In the genomic region with DNA sequence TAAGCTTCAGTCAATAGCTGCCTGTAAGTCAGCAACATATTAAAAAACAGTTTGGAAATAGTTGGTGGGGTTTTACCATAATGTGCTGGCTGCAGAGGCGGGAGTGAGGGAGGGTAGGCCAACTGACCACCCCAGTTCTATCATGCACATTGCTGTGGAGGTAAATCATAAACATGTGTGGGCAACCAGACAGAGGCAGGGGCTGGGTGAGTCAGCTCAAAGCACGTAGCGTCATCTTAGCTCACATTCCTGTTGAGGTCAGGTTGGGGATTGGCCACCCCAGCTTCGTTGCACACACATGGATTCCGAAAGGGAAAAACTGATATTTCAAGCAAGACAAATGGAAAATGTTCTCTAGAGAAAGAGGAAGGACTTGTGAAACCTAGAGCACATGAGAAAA, we compare ENCODE assay signal across 16 cellular contexts. TPM values are rescaled to one million over a fixed set of nuclear protein-coding genes. Genes with fewer than 3 reads are reported as not detected.
A peak's percentile ranks its signal among the peaks of the same experiment; 100 is the strongest.
DNase-seq lines count a peak whose midpoint lies in the region; ATAC-seq and TF ChIP-seq lines count a peak whose summit lies in the region.
"Had no signal": no experiment of that assay in that cellular context is flagged by ENCODE, and none has a peak within 500 bp of the region (broad histone marks: within the 10 kb centered on the region; RNA-seq: fewer than 3 reads in every experiment).

No MANE protein-coding gene starts in this region.

- CTCF ChIA-PET in A673 (lab: Charles Lee) = no interaction called here

- H3K9me3 Mint-ChIP-seq in activated naive CD4-positive, alpha-beta T cell treated with anti-CD3 and anti-CD28 coated beads, Interleukin-2, amount 50 U/mL, for 24 hours = no peaks in the 10 kb centered on the region

- BruUV-seq in A673 (replicated peaks; lab: Mats Ljungman, UMichigan) = no TSS peak

- no peaks in the 10 kb centered on the region for H3K9me2 ChIP-seq in hepatocyte (replicated peaks; ENCODE audit: insufficient read depth)

- no peak overlapping the region for H2AFZ ChIP-seq in hepatocyte

- H3K36me3 ChIP-seq in hepatocyte (replicated peaks; ENCODE audit: insufficient read depth, low read depth) (no peaks in the 10 kb centered on the region), uterus (no peaks in the 10 kb centered on the region), stomach (peaks cover 4 to 40% (median 29%) of the 10 kb centered on the region in 4 donors), A673 (ENCODE audit: insufficient read depth, low read length, poor library complexity, severe bottlenecking) (no peaks in the 10 kb centered on the region)
- H3K36me3 ChIP-seq: HAP-1 had no signal

- H3K4me3 ChIP-seq in hepatocyte (no peak overlapping the region), uterus (no peak overlapping the region), stomach (no peak overlapping the region), A673 (ENCODE audit: low read depth, low read length, poor library complexity, severe bottlenecking) (no peak overlapping the region)
- H3K4me3 ChIP-seq: HAP-1, heart right ventricle had no signal

- H3K4me1 ChIP-seq in hepatocyte (ENCODE audit: insufficient read depth) = peaks cover 4% of the 10 kb centered on the region
- no peaks in the 10 kb centered on the region for H3K4me1 ChIP-seq in uterus
- H3K4me1 ChIP-seq in stomach = no peaks in the 10 kb centered on the region
- H3K4me1 ChIP-seq in A673 (ENCODE audit: insufficient read depth, low read length, poor library complexity, severe bottlenecking) = no peaks in the 10 kb centered on the region
- H3K4me1 ChIP-seq: heart right ventricle had no signal

- no peak overlapping the region for H3K4me3 Mint-ChIP-seq in activated naive CD4-positive, alpha-beta T cell treated with anti-CD3 and anti-CD28 coated beads, Interleukin-2, amount 50 U/mL, for 24 hours
- H3K4me3 Mint-ChIP-seq: stimulated activated naive B cell treated with anti-CD40 and anti-IgM and Interleukin-4, amounts not matched to agents 10 μg/mL and 1 μg/mL and 100 μg/mL, for 72 hours had no signal

- POLR2A ChIA-PET in A673 (lab: Charles Lee; ENCODE audit: low non-redundant PET) = no interaction called here

- no peak overlapping the region for H3K4me2 ChIP-seq in hepatocyte

- no peaks in the 10 kb centered on the region for H4K20me1 ChIP-seq in hepatocyte (ENCODE audit: insufficient read depth, poor library complexity, severe bottlenecking)

- no peak for TF ChIP-seq EP300 in stomach (IDR thresholded peaks at IDR 0.05)

- WGBS in hepatocyte (ENCODE audit: low lambda C conversion rate, missing lambda C conversion rate) = 51% methylated on average over 5 of the region's 5 CpGs
- 73 to 84% (median 81%) methylated on average over 5 of the region's 5 CpGs for WGBS in stomach, 5 donors

- intact Hi-C loops in uterus (cut with DNase I; ENCODE audit: low total_unique reads) (no loop called here), stomach (cut with DNase I; ENCODE audit: low total_unique reads) (no loop called here), A673 (cut with micrococcal nuclease; ENCODE audit: unreplicated experiment) (no loop called here)

- TF ChIP-seq CTCF in hepatocyte (IDR thresholded peaks at IDR 0.05; ENCODE audit: poor library complexity) (no peak), uterus (IDR thresholded peaks at IDR 0.05) (no peak), stomach (IDR thresholded peaks at IDR 0.05) (no peak), A673 (conservative IDR thresholded peaks at IDR 0.05; ENCODE audit: low read depth, low read length) (no peak)

- no peak for TF ChIP-seq POLR2A in uterus (IDR thresholded peaks at IDR 0.05)
- no peak for TF ChIP-seq POLR2A in stomach (IDR thresholded peaks at IDR 0.05)

- DNase-seq in activated naive CD4-positive, alpha-beta T cell (lab: John Stamatoyannopoulos, UW) = no peak
- DNase-seq in amniotic epithelial cell (ENCODE audit: low read depth) (peak; percentile 99), hepatocyte (ENCODE audit: low spot score) (peak; percentile 69), uterus (peak; percentile 30 to 32), stomach (no peak), A673 (ENCODE audit: low spot score) (no peak)
- DNase-seq: activated T-cell treated with anti-CD3 and anti-CD28 coated beads for 4 hours; caudate nucleus; heart right ventricle; NCI-H1092 treated with DMSO at 0.1 percent for 48 hours; stimulated activated naive B cell treated with anti-CD40 and anti-IgM and Interleukin-4, amounts not matched to agents 10 μg/mL and 1 μg/mL and 100 μg/mL, for 72 hours had no signal

- ATAC-seq in GM19324 (IDR thresholded peaks at IDR 0.05; ENCODE audit: low FRiP score, unreplicated experiment) = no peak
- ATAC-seq: heart right ventricle; stimulated activated naive B cell treated with anti-CD40 and anti-IgM and Interleukin-4, amounts not matched to agents 10 μg/mL and 1 μg/mL and 100 μg/mL, for 72 hours had no signal

- no peaks in the 10 kb centered on the region for H3K27me3 Mint-ChIP-seq in activated naive CD4-positive, alpha-beta T cell treated with anti-CD3 and anti-CD28 coated beads, Interleukin-2, amount 50 U/mL, for 24 hours
- H3K27me3 Mint-ChIP-seq: stimulated activated naive B cell treated with anti-CD40 and anti-IgM and Interleukin-4, amounts not matched to agents 10 μg/mL and 1 μg/mL and 100 μg/mL, for 72 hours had no signal

- H3K27ac ChIP-seq in hepatocyte (peak overlapping the region; percentile 71), uterus (peak overlapping the region in 1 of 2 donors; percentile 26), stomach (no peak overlapping the region), A673 (ENCODE audit: low read depth, low read length, poor library complexity, severe bottlenecking) (no peak overlapping the region)
- H3K27ac ChIP-seq: 22Rv1, heart right ventricle had no signal

- no peaks in the 10 kb centered on the region for H3K4me1 Mint-ChIP-seq in activated naive CD4-positive, alpha-beta T cell treated with anti-CD3 and anti-CD28 coated beads, Interleukin-2, amount 50 U/mL, for 24 hours

- H3K9me3 ChIP-seq in hepatocyte (ENCODE audit: low read depth) (no peaks in the 10 kb centered on the region), uterus (no peaks in the 10 kb centered on the region), stomach (no peaks in the 10 kb centered on the region), A673 (ENCODE audit: low read depth, low read length, poor library complexity, severe bottlenecking) (no peaks in the 10 kb centered on the region)
- H3K9me3 ChIP-seq: HAP-1, heart right ventricle had no signal

- H3K36me3 Mint-ChIP-seq in activated naive CD4-positive, alpha-beta T cell treated with anti-CD3 and anti-CD28 coated beads, Interleukin-2, amount 50 U/mL, for 24 hours = peaks cover under 1% of the 10 kb centered on the region

- no peaks in the 10 kb centered on the region for H3K27me3 ChIP-seq in hepatocyte
- H3K27me3 ChIP-seq in uterus = no peaks in the 10 kb centered on the region
- no peaks in the 10 kb centered on the region for H3K27me3 ChIP-seq in stomach
- H3K27me3 ChIP-seq in A673 (replicated peaks; ENCODE audit: insufficient read depth, low read depth, low read length, poor library complexity) = no peaks in the 10 kb centered on the region
- H3K27me3 ChIP-seq: heart right ventricle had no signal

- H3K79me2 ChIP-seq in hepatocyte = no peaks in the 10 kb centered on the region

- H3K27ac Mint-ChIP-seq in activated naive CD4-positive, alpha-beta T cell treated with anti-CD3 and anti-CD28 coated beads, Interleukin-2, amount 50 U/mL, for 24 hours = peak overlapping the region; percentile 66

RNA-seq across cellular contexts. Expression of a gene that starts 19.5 kb away (rescaled TPM):
- not detected in 2 replicates for total RNA-seq in hepatocyte
- polyA plus RNA-seq in hepatocyte = 0.23 TPM in 1 of 2 replicates, not detected in the other
- not detected for total RNA-seq in uterus
- total RNA-seq in stomach = not detected
- not detected for polyA plus RNA-seq in stomach
- total RNA-seq in A673 (2021) = not detected in 2 replicates
- total RNA-seq: heart right ventricle, mononuclear cell had no signal
- polyA plus RNA-seq: heart right ventricle had no signal

Comparison
In these comparisons a context has a peak if more than half of its experiments do, and no peak if none do; other contexts are left out.
1. DNase-seq: peak in amniotic epithelial cell (single experiment), hepatocyte (single experiment) and uterus (2 of 2); none in activated naive CD4-positive, alpha-beta T cell (0 of 4), stomach (single experiment) and A673 (single experiment).